ENCODE assay signal across 21 cellular contexts in the genomic region with DNA sequence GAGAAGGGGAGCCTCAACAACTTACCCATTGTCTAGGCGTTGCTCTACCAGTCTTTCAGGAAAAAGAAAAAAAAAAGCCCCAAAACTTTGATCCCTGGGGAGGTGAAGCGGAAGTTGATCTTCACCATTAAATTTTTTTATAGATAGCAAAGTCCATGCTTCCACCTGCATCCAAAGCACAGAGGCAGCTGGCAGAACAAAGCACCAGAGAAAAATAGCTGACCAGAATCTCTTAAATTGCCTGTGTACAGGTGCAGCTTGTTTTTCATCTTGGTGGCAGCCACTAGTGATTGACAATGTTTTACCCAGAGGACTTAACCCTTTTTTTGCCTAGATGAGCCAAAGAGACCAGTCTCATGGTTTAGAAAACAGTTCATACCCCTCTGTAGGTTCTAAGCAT.
DNase-seq lines count a peak whose midpoint lies in the region; ATAC-seq and TF ChIP-seq lines count a peak whose summit lies in the region.
"Had no signal": no experiment of that assay in that cellular context is flagged by ENCODE, and none has a peak within 500 bp of the region (broad histone marks: within the 10 kb centered on the region; RNA-seq: fewer than 3 reads in every experiment).

No MANE protein-coding gene starts in this region.

- H3K4me1 Mint-ChIP-seq in stimulated activated naive B cell treated with anti-CD40 and anti-IgM and Interleukin-4, amounts not matched to agents 10 μg/mL and 1 μg/mL and 100 μg/mL, for 72 hours = peaks cover 37 to 68% of the 10 kb centered on the region in 2 donors
- peaks cover 32% of the 10 kb centered on the region for H3K4me1 Mint-ChIP-seq in progenitor cell of endocrine pancreas (ENCODE audit: low read depth)
- H3K4me1 Mint-ChIP-seq: naive thymus-derived CD4-positive, alpha-beta T cell; stimulated activated memory B cell treated with anti-CD40 and anti-IgM and Interleukin-4, amounts not matched to agents 10 μg/mL and 1 μg/mL and 100 μg/mL, for 72 hours had no signal

- H3K36me3 Mint-ChIP-seq in stimulated activated naive B cell treated with anti-CD40 and anti-IgM and Interleukin-4, amounts not matched to agents 10 μg/mL and 1 μg/mL and 100 μg/mL, for 72 hours = peaks cover 0 to 3% of the 10 kb centered on the region in 2 donors
- no peaks in the 10 kb centered on the region for H3K36me3 Mint-ChIP-seq in progenitor cell of endocrine pancreas (ENCODE audit: insufficient read depth)
- H3K36me3 Mint-ChIP-seq: CD14-positive monocyte; stimulated activated memory B cell treated with anti-CD40 and anti-IgM and Interleukin-4, amounts not matched to agents 10 μg/mL and 1 μg/mL and 100 μg/mL, for 72 hours; type B pancreatic cell had no signal

- H3K4me1 ChIP-seq in aorta (ENCODE audit: control insufficient read depth in 1 of 2, insufficient read depth in 2 of 2, low read length in 2 of 2) = no peaks in the 10 kb centered on the region
- H3K4me1 ChIP-seq: gastrocnemius medialis had no signal

- no peak overlapping the region for H3K4me3 ChIP-seq in aorta (ENCODE audit: low read length in 2 of 2)
- H3K4me3 ChIP-seq: gastrocnemius medialis had no signal

- no peaks in the 10 kb centered on the region for H3K36me3 ChIP-seq in aorta (ENCODE audit: control insufficient read depth in 1 of 2, insufficient read depth in 2 of 2, low read length in 1 of 2)
- H3K36me3 ChIP-seq: gastrocnemius medialis had no signal

- no peaks in the 10 kb centered on the region for H3K9me3 Mint-ChIP-seq in stimulated activated naive B cell treated with anti-CD40 and anti-IgM and Interleukin-4, amounts not matched to agents 10 μg/mL and 1 μg/mL and 100 μg/mL, for 72 hours
- peaks cover 3% of the 10 kb centered on the region for H3K9me3 Mint-ChIP-seq in progenitor cell of endocrine pancreas (ENCODE audit: low read depth)
- H3K9me3 Mint-ChIP-seq: activated T-cell treated with anti-CD3 and anti-CD28 coated beads, Interleukin-2, amount 50 U/mL, for 24 hours; CD14-positive monocyte; stimulated activated memory B cell treated with anti-CD40 and anti-IgM and Interleukin-4, amounts not matched to agents 10 μg/mL and 1 μg/mL and 100 μg/mL, for 72 hours; type B pancreatic cell had no signal

- DNase-seq in NCI-H2107 treated with DMSO at 0.1 percent for 48 hours (lab: John Stamatoyannopoulos, UW; ENCODE audit: unreplicated experiment) (peak; percentile 94), NCI-H2107 (lab: John Stamatoyannopoulos, UW) (no peak), NCI-H128 (lab: John Stamatoyannopoulos, UW; ENCODE audit: unreplicated experiment) (peak; percentile 31), NCI-H774 (lab: John Stamatoyannopoulos, UW) (peak; percentile 89), aorta (no peak), KG1 (lab: John Stamatoyannopoulos, UW) (no peak), progenitor cell of endocrine pancreas (ENCODE audit: low spot score, unreplicated experiment) (no peak)
- no peak for DNase-seq in stimulated activated naive B cell treated with anti-CD40 and anti-IgM and Interleukin-4, amounts not matched to agents 10 μg/mL and 1 μg/mL and 100 μg/mL, for 72 hours
- DNase-seq: activated CD4-positive, alpha-beta T cell treated with anti-CD3 and anti-CD28 coated beads, Interleukin-2, amount 50 U/mL, for 48 hours; activated T-cell treated with anti-CD3 and anti-CD28 coated beads, Interleukin-2, amount 50 U/mL, for 24 hours; dermis blood vessel endothelial cell; gastrocnemius medialis; KBM-7; naive thymus-derived CD4-positive, alpha-beta T cell; PC-3; posterior cingulate gyrus; stimulated activated CD4-positive, alpha-beta T cell treated with anti-CD3 and anti-CD28 coated beads, Interleukin-12 subunit alpha, Interleukin-12 subunit beta, amount 100 ng/mL, for 4 hours had no signal

- TF ChIP-seq CTCF in progenitor cell of endocrine pancreas (IDR thresholded peaks at IDR 0.05; ENCODE audit: unreplicated experiment) = no peak

- no peaks in the 10 kb centered on the region for H3K27me3 Mint-ChIP-seq in stimulated activated naive B cell treated with anti-CD40 and anti-IgM and Interleukin-4, amounts not matched to agents 10 μg/mL and 1 μg/mL and 100 μg/mL, for 72 hours
- peaks cover 3% of the 10 kb centered on the region for H3K27me3 Mint-ChIP-seq in progenitor cell of endocrine pancreas
- H3K27me3 Mint-ChIP-seq: activated naive CD8-positive, alpha-beta T cell; activated T-cell treated with anti-CD3 and anti-CD28 coated beads, Interleukin-2, amount 50 U/mL, for 24 hours; naive thymus-derived CD4-positive, alpha-beta T cell; type B pancreatic cell had no signal

- ATAC-seq in stimulated activated naive B cell treated with anti-CD40 and anti-IgM and Interleukin-4, amounts not matched to agents 10 μg/mL and 1 μg/mL and 100 μg/mL, for 72 hours (replicated peaks) = no peak
- ATAC-seq in aorta (ENCODE audit: low FRiP score) = no peak
- ATAC-seq: gastrocnemius medialis; naive thymus-derived CD4-positive, alpha-beta T cell; PC-3; stimulated activated memory B cell treated with anti-CD40 and anti-IgM and Interleukin-4, amounts not matched to agents 10 μg/mL and 1 μg/mL and 100 μg/mL, for 72 hours had no signal

- peak overlapping the region; percentile 80 for H3K27ac Mint-ChIP-seq in stimulated activated naive B cell treated with anti-CD40 and anti-IgM and Interleukin-4, amounts not matched to agents 10 μg/mL and 1 μg/mL and 100 μg/mL, for 72 hours
- H3K27ac Mint-ChIP-seq in progenitor cell of endocrine pancreas = no peak overlapping the region
- H3K27ac Mint-ChIP-seq: activated naive CD8-positive, alpha-beta T cell; activated T-cell treated with anti-CD3 and anti-CD28 coated beads, Interleukin-2, amount 50 U/mL, for 24 hours; CD14-positive monocyte; naive thymus-derived CD4-positive, alpha-beta T cell; stimulated activated memory B cell treated with anti-CD40 and anti-IgM and Interleukin-4, amounts not matched to agents 10 μg/mL and 1 μg/mL and 100 μg/mL, for 72 hours; type B pancreatic cell had no signal

- WGBS in aorta, 2 donors = 58 to 64% methylated on average over 2 of the region's 2 CpGs

- H3K9me3 ChIP-seq in aorta (ENCODE audit: control insufficient read depth, low read length) = no peaks in the 10 kb centered on the region
- H3K9me3 ChIP-seq: gastrocnemius medialis had no signal

- H3K27me3 ChIP-seq in aorta (ENCODE audit: control insufficient read depth in 1 of 2, insufficient read depth in 2 of 2, low read length in 1 of 2) = no peaks in the 10 kb centered on the region
- H3K27me3 ChIP-seq: gastrocnemius medialis had no signal

- H3K4me3 Mint-ChIP-seq in stimulated activated naive B cell treated with anti-CD40 and anti-IgM and Interleukin-4, amounts not matched to agents 10 μg/mL and 1 μg/mL and 100 μg/mL, for 72 hours = peak overlapping the region in 1 of 2 donors; percentile 16
- no peak overlapping the region for H3K4me3 Mint-ChIP-seq in progenitor cell of endocrine pancreas (ENCODE audit: low read depth)
- H3K4me3 Mint-ChIP-seq: activated naive CD8-positive, alpha-beta T cell; activated T-cell treated with anti-CD3 and anti-CD28 coated beads, Interleukin-2, amount 50 U/mL, for 24 hours; CD14-positive monocyte; naive thymus-derived CD4-positive, alpha-beta T cell; stimulated activated memory B cell treated with anti-CD40 and anti-IgM and Interleukin-4, amounts not matched to agents 10 μg/mL and 1 μg/mL and 100 μg/mL, for 72 hours; type B pancreatic cell had no signal

- H3K27ac ChIP-seq in aorta (ENCODE audit: low read depth in 1 of 2, low read length in 2 of 2) = no peak overlapping the region
- H3K27ac ChIP-seq: gastrocnemius medialis had no signal

- intact Hi-C loops in aorta (cut with DNase I) = no loop called here

Comparison
In these comparisons a context has a peak if more than half of its experiments do, and no peak if none do; other contexts are left out.
1. DNase-seq: peak in NCI-H2107 treated with DMSO at 0.1 percent for 48 hours (single experiment), NCI-H128 (single experiment) and NCI-H774 (single experiment); none in NCI-H2107 (single experiment), stimulated activated naive B cell treated with anti-CD40 and anti-IgM and Interleukin-4, amounts not matched to agents 10 μg/mL and 1 μg/mL and 100 μg/mL, for 72 hours (single experiment), aorta (0 of 2), KG1 (single experiment) and progenitor cell of endocrine pancreas (single experiment).